In genomic region chr2:21746499-21746898, GRCh38 we compare ENCODE assay signal across 31 cellular contexts.
"Had no signal": no experiment of that assay in that cellular context is flagged by ENCODE, and none has a peak within 500 bp of the region (broad histone marks: within the 10 kb centered on the region; RNA-seq: fewer than 3 reads in every experiment).

No MANE protein-coding gene starts in this region.

- H3K4me3 Mint-ChIP-seq: natural killer cell; nephron; neural progenitor cell; stimulated activated memory B cell treated with anti-CD40 and anti-IgM and Interleukin-4, amounts not matched to agents 10 μg/mL and 1 μg/mL and 100 μg/mL, for 72 hours; stimulated activated naive CD8-positive, alpha-beta T cell treated with anti-CD3 and anti-CD28 coated beads, Interleukin-15, amount 100 ng/mL, for 72 hours; type B pancreatic cell had no signal

- ATAC-seq: natural killer cell; psoas muscle; right cardiac atrium; sciatic nerve; stimulated activated memory B cell treated with anti-CD40 and anti-IgM and Interleukin-4, amounts not matched to agents 10 μg/mL and 1 μg/mL and 100 μg/mL, for 72 hours; stimulated activated naive CD8-positive, alpha-beta T cell treated with anti-CD3 and anti-CD28 coated beads, Interleukin-15, amount 100 ng/mL, for 72 hours; stimulated activated naive CD8-positive, alpha-beta T cell treated with anti-CD3 and anti-CD28 coated beads, Interleukin-15, Interleukin-2, amounts not matched to agents 100 U/mL and 50 U/mL, for 24 hours; upper lobe of right lung had no signal

- H3K27me3 ChIP-seq: neural progenitor cell, ovary, spleen, suprapubic skin, testis, tibial artery, transverse colon, upper lobe of right lung, uterus had no signal

- H3K4me3 ChIP-seq: neural progenitor cell, ovary, psoas muscle, skin epidermis, smooth muscle cell, spleen, suprapubic skin, testis, tibial artery, transverse colon, upper lobe of right lung, uterus had no signal

- DNase-seq: natural killer cell; occipital lobe; ovary; posterior cingulate gyrus; psoas muscle; right cardiac atrium; spleen; stimulated activated CD4-positive, alpha-beta T cell treated with anti-CD3 and anti-CD28 coated beads, Interleukin-12 subunit alpha, Interleukin-12 subunit beta, amount 100 ng/mL, for 4 hours; stimulated activated CD4-positive, alpha-beta T cell treated with anti-CD3 and anti-CD28 coated beads, Interleukin-1b, Interleukin-23, amount 100 ng/mL, for 48 hours; stimulated activated CD4-positive, alpha-beta T cell treated with anti-CD3 and anti-CD28 coated beads, Interleukin-4, amount 100 ng/mL, for 1 hour; stimulated activated CD4-positive, alpha-beta T cell treated with anti-CD3 and anti-CD28 coated beads, Interleukin-4, amount 100 ng/mL, for 4 hours; stimulated activated CD8-positive, alpha-beta memory T cell treated with anti-CD3 and anti-CD28 coated beads, Interleukin-4, amount 100 ng/mL, for 48 hours; stimulated activated naive CD4-positive, alpha-beta T cell; stimulated activated naive CD8-positive, alpha-beta T cell treated with anti-CD3 and anti-CD28 coated beads, Interleukin-15, amount 100 ng/mL, for 72 hours; stimulated activated naive CD8-positive, alpha-beta T cell treated with anti-CD3 and anti-CD28 coated beads, Interleukin-15, Interleukin-2, amounts not matched to agents 100 U/mL and 50 U/mL, for 24 hours; substantia nigra; testis; tibial artery; transverse colon; upper lobe of right lung; uterus had no signal

- H3K4me1 ChIP-seq: neural progenitor cell, parathyroid adenoma, psoas muscle, spleen, suprapubic skin, testis, tibial artery, transverse colon, upper lobe of right lung, uterus had no signal

- H3K79me2 ChIP-seq: parathyroid adenoma had no signal

- H3K27me3 Mint-ChIP-seq: progenitor cell of endocrine pancreas; stimulated activated memory B cell treated with anti-CD40 and anti-IgM and Interleukin-4, amounts not matched to agents 10 μg/mL and 1 μg/mL and 100 μg/mL, for 72 hours; stimulated activated naive CD8-positive, alpha-beta T cell treated with anti-CD3 and anti-CD28 coated beads, Interleukin-15, amount 100 ng/mL, for 72 hours had no signal

- H3K9me3 ChIP-seq: ovary, psoas muscle, suprapubic skin, testis, transverse colon, upper lobe of right lung, uterus had no signal

- H3K4me1 Mint-ChIP-seq: natural killer cell; nephron; neural progenitor cell; stimulated activated memory B cell treated with anti-CD40 and anti-IgM and Interleukin-4, amounts not matched to agents 10 μg/mL and 1 μg/mL and 100 μg/mL, for 72 hours; stimulated activated naive CD8-positive, alpha-beta T cell treated with anti-CD3 and anti-CD28 coated beads, Interleukin-15, amount 100 ng/mL, for 72 hours had no signal

- H2AFZ ChIP-seq: neural progenitor cell, parathyroid adenoma had no signal

- H3K4me2 ChIP-seq: neural progenitor cell, smooth muscle cell had no signal

- H3K36me3 Mint-ChIP-seq: neural progenitor cell; stimulated activated memory B cell treated with anti-CD40 and anti-IgM and Interleukin-4, amounts not matched to agents 10 μg/mL and 1 μg/mL and 100 μg/mL, for 72 hours; type B pancreatic cell had no signal

- H3K27ac Mint-ChIP-seq: natural killer cell; nephron; neural progenitor cell; progenitor cell of endocrine pancreas; stimulated activated memory B cell treated with anti-CD40 and anti-IgM and Interleukin-4, amounts not matched to agents 10 μg/mL and 1 μg/mL and 100 μg/mL, for 72 hours; stimulated activated naive CD8-positive, alpha-beta T cell treated with anti-CD3 and anti-CD28 coated beads, Interleukin-15, amount 100 ng/mL, for 72 hours; type B pancreatic cell had no signal

- H3K9ac ChIP-seq: neural progenitor cell, parathyroid adenoma had no signal

- H3K27ac ChIP-seq: neural progenitor cell, ovary, parathyroid adenoma, psoas muscle, skin epidermis, spleen, suprapubic skin, testis, tibial artery, transverse colon, upper lobe of right lung, uterus had no signal

- H3K36me3 ChIP-seq: neural progenitor cell, ovary, spleen, suprapubic skin, tibial artery, transverse colon, upper lobe of right lung, uterus had no signal
